8 cellular contexts compared by ENCODE assay signal in genomic region chr6:151040888-151041521, GRCh38.
DNase-seq lines count a peak whose midpoint lies in the region; ATAC-seq and TF ChIP-seq lines count a peak whose summit lies in the region.
"Not testable (repeated sequence)": the region's sequence is repeated elsewhere in the genome, so short reads cannot be mapped to it uniquely, and the experiment has no call there.

No MANE protein-coding gene starts in this region.

- H3K79me2 ChIP-seq in PC-3 (ENCODE audit: low read length), result peaks cover 20% of the 10 kb centered on the region

- H3K36me3 ChIP-seq in BLaER1 treated with 17β-estradiol and CSF1 and Interleukin-3, amounts not matched to agents 10 nM and 100 nM, result peaks cover 29 to 49% (median 36%) of the 10 kb centered on the region in 11 experiments
- H3K36me3 ChIP-seq in PC-3 (ENCODE audit: low read depth, low read length); adrenal gland (replicated peaks in 1 of 2); subcutaneous abdominal adipose tissue (ENCODE audit: control insufficient read depth in 5 of 5, insufficient read depth in 5 of 5, low read length in 5 of 5): not testable (repeated sequence)

- H3K4me1 ChIP-seq in BLaER1 treated with 17β-estradiol and CSF1 and Interleukin-3, amounts not matched to agents 10 nM and 100 nM, result peaks cover 44 to 81% (median 73%) of the 10 kb centered on the region in 10 experiments
- H3K4me1 ChIP-seq in PC-3 (ENCODE audit: insufficient read depth, low read length) (peaks cover 75% of the 10 kb centered on the region), subcutaneous abdominal adipose tissue (ENCODE audit: control insufficient read depth in 5 of 5, insufficient read depth in 5 of 5, low read length in 5 of 5) (peaks cover 7 to 26% (median 18%) of the 10 kb centered on the region in 5 donors)
- H3K4me1 ChIP-seq in adrenal gland (replicated peaks in 1 of 2), result not testable (repeated sequence)

- H3K9me3 Mint-ChIP-seq in nephron progenitor cell, result not testable (repeated sequence)

- peak overlapping the region; percentile 7 for H3K4me3 Mint-ChIP-seq in nephron progenitor cell

- H3K9ac ChIP-seq in BLaER1 treated with 17β-estradiol and CSF1 and Interleukin-3, amounts not matched to agents 10 nM and 100 nM, result peak overlapping the region in 7 of 11 experiments; percentile 15 to 61 (median 44); a peak in 11 of 22 replicates
- H3K9ac ChIP-seq in PC-3 (ENCODE audit: low read length) (peak overlapping the region; percentile 92), subcutaneous abdominal adipose tissue (ENCODE audit: low read length in 5 of 5) (peak overlapping the region in 1 of 5 donors; percentile 49)

- not testable (repeated sequence) for TF ChIP-seq CTCF in PC-3 (conservative IDR thresholded peaks at IDR 0.05; ENCODE audit: low read depth, low read length); nephron progenitor cell (IDR thresholded peaks at IDR 0.05)
- TF ChIP-seq CTCF in adrenal gland (IDR thresholded peaks at IDR 0.05), result peak in 2 of 6 experiments; percentile 21 to 29

- peak overlapping the region; percentile 95 for H3K27ac Mint-ChIP-seq in nephron progenitor cell

- intact Hi-C loops in PC-3 (cut with micrococcal nuclease), result loop anchor here (10.0 kb wide), 1 partner anchor 146 kb away; no protein-coding TSS in a partner anchor
- intact Hi-C loops in adrenal gland (cut with DNase I), result not testable (repeated sequence)

- not testable (repeated sequence) for H3F3A ChIP-seq in PC-3 (ENCODE audit: low read length, unreplicated experiment)

- H3K4me3 ChIP-seq in BLaER1 treated with 17β-estradiol and CSF1 and Interleukin-3, amounts not matched to agents 10 nM and 100 nM; PC-3 (ENCODE audit: low read length); adrenal gland: not testable (repeated sequence)
- peak overlapping the region; percentile 32 to 64 (median 39) for H3K4me3 ChIP-seq in subcutaneous abdominal adipose tissue (ENCODE audit: low read depth in 1 of 5, low read length in 5 of 5)

- H4K20me1 ChIP-seq in BLaER1 treated with 17β-estradiol and CSF1 and Interleukin-3, amounts not matched to agents 10 nM and 100 nM, result peaks cover 0 to 31% (median 5%) of the 10 kb centered on the region in 11 experiments; a peak in 8 of 22 replicates
- H4K20me1 ChIP-seq in PC-3 (ENCODE audit: low read length), result not testable (repeated sequence)

- H3K4me1 Mint-ChIP-seq in nephron progenitor cell, result peaks cover 87% of the 10 kb centered on the region

- not testable (repeated sequence) for H2AFZ ChIP-seq in PC-3 (ENCODE audit: low read length)

- not testable (repeated sequence) for H3K27me3 ChIP-seq in BLaER1 treated with 17β-estradiol and CSF1 and Interleukin-3, amounts not matched to agents 10 nM and 100 nM; PC-3 (ENCODE audit: low read length); adrenal gland; subcutaneous abdominal adipose tissue (ENCODE audit: control insufficient read depth in 5 of 5, insufficient read depth in 4 of 5, low read length in 5 of 5)

- 54 to 63% (median 56%) methylated on average over 7 to 12 of the region's 12 CpGs for WGBS in adrenal gland, 4 donors

- H3K9me3 ChIP-seq in BLaER1 treated with 17β-estradiol and CSF1 and Interleukin-3, amounts not matched to agents 10 nM and 100 nM (replicated peaks in 1 of 11); PC-3 (ENCODE audit: low read length); adrenal gland (replicated peaks in 1 of 3); subcutaneous abdominal adipose tissue (ENCODE audit: control insufficient read depth in 5 of 5, low read length in 5 of 5): not testable (repeated sequence)

- not testable (repeated sequence) for H3K27me3 Mint-ChIP-seq in nephron progenitor cell (ENCODE audit: low read depth, poor library complexity)

- peak overlapping the region; percentile 51 to 76 (median 74) for H3K4me2 ChIP-seq in BLaER1 treated with 17β-estradiol and CSF1 and Interleukin-3, amounts not matched to agents 10 nM and 100 nM
- H3K4me2 ChIP-seq in PC-3 (ENCODE audit: low read length), result 0 out of 2 replicates have a peak overlapping the region, but pooled peaks have one; percentile 35

- not testable (repeated sequence) for TF ChIP-seq POLR2A in adrenal gland (IDR thresholded peaks at IDR 0.05); erythroblast (IDR thresholded peaks at IDR 0.05; ENCODE audit: low read length)

- peak overlapping the region in 9 of 11 experiments; percentile 17 to 82 (median 56); a peak in 15 of 22 replicates for H3K27ac ChIP-seq in BLaER1 treated with 17β-estradiol and CSF1 and Interleukin-3, amounts not matched to agents 10 nM and 100 nM
- H3K27ac ChIP-seq in PC-3 (ENCODE audit: low read length) (peak overlapping the region; percentile 100), adrenal gland (peak overlapping the region in 4 of 5 donors; percentile 32 to 83 (median 56)), subcutaneous abdominal adipose tissue (ENCODE audit: low read depth, low read length) (peak overlapping the region; percentile 65)

- POLR2A ChIA-PET in PC-3 (lab: Charles Lee; ENCODE audit: unreplicated experiment), result interaction anchor here (0.7 kb wide), 1 partner anchor 27 kb away, joined by 3 read pairs; no protein-coding TSS in a partner anchor

- BruUV-seq in PC-3 (replicated peaks; lab: Mats Ljungman, UMichigan), result not testable (repeated sequence)

- ATAC-seq in PC-3, result peak; percentile 85

- DNase-seq in HT-29 (ENCODE audit: low spot score) (peak; percentile 30), PC-3 (peak; percentile 93), adrenal gland (peak; percentile 42 to 90 (median 71)), erythroblast (lab: John Stamatoyannopoulos, UW) (peak; percentile 85 to 91), inferior parietal cortex (ENCODE audit: extremely low spot score) (peak; percentile 43), nephron progenitor cell (peak; percentile 25)

- CTCF ChIA-PET in PC-3 (lab: Charles Lee), result not testable (repeated sequence)

- peaks cover 41% of the 10 kb centered on the region for H3K36me3 Mint-ChIP-seq in nephron progenitor cell (ENCODE audit: low read depth)

- not testable (repeated sequence) for H3K9me2 ChIP-seq in PC-3 (replicated peaks; ENCODE audit: low read length)

Comparison
In these comparisons a context has a peak if more than half of its experiments do, and no peak if none do; other contexts are left out.
1. DNase-seq: peak in every context shown above with its lines; median percentile 93 in PC-3; 88 in erythroblast; 71 in adrenal gland; 43 in inferior parietal cortex; 30 in HT-29; 25 in nephron progenitor cell.